8 cellular contexts compared by ENCODE assay signal in the genomic region with DNA sequence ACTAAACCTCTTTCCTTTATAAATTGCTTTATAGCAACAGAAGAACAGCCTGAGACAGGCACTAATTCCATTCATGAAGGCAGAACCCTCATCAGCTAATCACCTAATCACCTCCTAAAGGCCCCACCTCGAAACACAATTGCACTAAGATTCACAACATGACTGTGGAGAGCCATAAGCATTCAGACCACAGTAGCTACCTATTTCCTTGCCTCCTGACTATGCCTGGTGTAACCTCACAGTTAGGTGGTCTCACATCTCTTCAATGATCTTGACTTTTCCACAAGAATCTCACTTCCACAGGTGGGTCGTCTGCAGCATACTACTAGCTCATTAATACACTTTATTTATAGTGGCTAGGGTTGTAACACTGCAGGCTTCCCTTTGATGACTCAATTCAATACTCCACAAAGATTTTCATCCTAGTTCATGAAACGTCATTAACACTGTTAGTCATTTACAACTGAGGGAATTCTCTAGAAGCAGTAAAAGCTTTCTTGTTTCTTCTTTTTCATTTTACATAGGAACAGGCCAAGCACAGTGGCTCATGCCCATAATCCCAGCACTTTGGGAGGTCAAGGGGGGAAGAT. TPM values are rescaled to one million over a fixed set of nuclear protein-coding genes. Genes with fewer than 3 reads are reported as not detected.
DNase-seq lines count a peak whose midpoint lies in the region; ATAC-seq and TF ChIP-seq lines count a peak whose summit lies in the region.

No MANE protein-coding gene starts in this region.

- H3K4me3 Mint-ChIP-seq in CD8-positive, alpha-beta T cell, result no peak overlapping the region
- H3K4me3 Mint-ChIP-seq in effector memory CD8-positive, alpha-beta T cell, result peak overlapping the region; percentile 13 to 43

- CTCF ChIA-PET in CD8-positive, alpha-beta T cell (lab: Charles Lee), result interaction anchor here (1.5 to 2.0 kb wide), 2 partner anchors 104 kb away, joined by 3 to 7 read pairs; no protein-coding TSS in a partner anchor

- H3K4me3 ChIP-seq in CD8-positive, alpha-beta T cell (ENCODE audit: low read depth, low read length), result no peak overlapping the region
- H3K4me3 ChIP-seq in coronary artery, result no peak overlapping the region

- ATAC-seq in CD8-positive, alpha-beta T cell, result no peak
- ATAC-seq in GM19467 (IDR thresholded peaks at IDR 0.05; ENCODE audit: unreplicated experiment) (peak; percentile 45), HG03432 (IDR thresholded peaks at IDR 0.05; ENCODE audit: unreplicated experiment) (peak; percentile 83), SK-N-SH treated with all-trans-retinoic acid at 6 μM for 48 hours (no peak)
- ATAC-seq in effector memory CD8-positive, alpha-beta T cell (replicated peaks), result no peak

- intact Hi-C loops in CD8-positive, alpha-beta T cell (cut with DNase I, micrococcal nuclease), result loop anchor here in 1 of 2 experiments (10.0 kb wide), 1 partner anchor 275 kb away; no protein-coding TSS in a partner anchor
- intact Hi-C loops in cardiac septum (cut with DNase I), result no loop called here

- H3K27me3 ChIP-seq in CD8-positive, alpha-beta T cell (ENCODE audit: insufficient read depth, low read length), result no peaks in the 10 kb centered on the region

- peaks cover 46% of the 10 kb centered on the region for H3K36me3 Mint-ChIP-seq in CD8-positive, alpha-beta T cell
- peaks cover 44% of the 10 kb centered on the region for H3K36me3 Mint-ChIP-seq in effector memory CD8-positive, alpha-beta T cell (ENCODE audit: insufficient read depth)

- no peak for TF ChIP-seq CTCF in CD8-positive, alpha-beta T cell (IDR thresholded peaks at IDR 0.05)
- TF ChIP-seq CTCF in coronary artery (IDR thresholded peaks at IDR 0.05), result no peak

- H3K27me3 Mint-ChIP-seq in CD8-positive, alpha-beta T cell (ENCODE audit: low read depth), result no peaks in the 10 kb centered on the region
- H3K27me3 Mint-ChIP-seq in effector memory CD8-positive, alpha-beta T cell, result no peaks in the 10 kb centered on the region

- H3K36me3 ChIP-seq in CD8-positive, alpha-beta T cell (ENCODE audit: insufficient read depth, low read length), result no peaks in the 10 kb centered on the region

- H3K27ac ChIP-seq in CD8-positive, alpha-beta T cell (ENCODE audit: low read depth, low read length), result no peak overlapping the region
- H3K27ac ChIP-seq in coronary artery, result no peak overlapping the region

- H3K4me1 Mint-ChIP-seq in CD8-positive, alpha-beta T cell (ENCODE audit: low read depth), result peaks cover 76% of the 10 kb centered on the region
- H3K4me1 Mint-ChIP-seq in effector memory CD8-positive, alpha-beta T cell (ENCODE audit: low read depth in 2 of 2), result peaks cover 71 to 81% of the 10 kb centered on the region in 2 donors

- POLR2A ChIA-PET in CD8-positive, alpha-beta T cell (lab: Charles Lee), result interaction anchor here (0.9 to 1.7 kb wide), 3 partner anchors 13 to 20 kb away, joined by 3 to 6 read pairs (median 3); no protein-coding TSS in a partner anchor

- H3K4me1 ChIP-seq in CD8-positive, alpha-beta T cell (ENCODE audit: insufficient read depth, low read length), result peaks cover 15% of the 10 kb centered on the region

- H3K27ac Mint-ChIP-seq in CD8-positive, alpha-beta T cell, result peak overlapping the region; percentile 34
- peak overlapping the region; percentile 68 to 88 for H3K27ac Mint-ChIP-seq in effector memory CD8-positive, alpha-beta T cell

- H3K9me3 ChIP-seq in CD8-positive, alpha-beta T cell (ENCODE audit: low read length), result no peaks in the 10 kb centered on the region

- H3K9me3 Mint-ChIP-seq in CD8-positive, alpha-beta T cell, result no peaks in the 10 kb centered on the region
- no peaks in the 10 kb centered on the region for H3K9me3 Mint-ChIP-seq in effector memory CD8-positive, alpha-beta T cell

- DNase-seq in CD8-positive, alpha-beta T cell, result no peak
- no peak for DNase-seq in effector memory CD8-positive, alpha-beta T cell
- no peak for DNase-seq in cardiac septum (ENCODE audit: low spot score)
- no peak for DNase-seq in coronary artery (ENCODE audit: low spot score)
- DNase-seq in GF-D8 (lab: John Stamatoyannopoulos, UW), result no peak

TF ChIP-seq in SK-N-SH treated with all-trans-retinoic acid at 6 μM for 48 hours, 23 proteins besides CTCF, POLR2A, EP300 and RAD21:
- TF ChIP-seq OSR1 (CRISPR knock-in tag; IDR thresholded peaks at IDR 0.05) (no peak), TCF4 (CRISPR knock-in tag; IDR thresholded peaks at IDR 0.05; ENCODE audit: borderline replicate concordance) (no peak), ESRRG (CRISPR knock-in tag; IDR thresholded peaks at IDR 0.05) (no peak), ZNF565 (CRISPR knock-in tag; conservative IDR thresholded peaks at IDR 0.05; ENCODE audit: low read depth) (no peak), ZNF70 (CRISPR knock-in tag; IDR thresholded peaks at IDR 0.05) (no peak), RARB (CRISPR knock-in tag; IDR thresholded peaks at IDR 0.05) (no peak), ARNTL (CRISPR knock-in tag; IDR thresholded peaks at IDR 0.05; ENCODE audit: borderline replicate concordance, low read depth) (no peak), TOX (CRISPR knock-in tag; IDR thresholded peaks at IDR 0.05; ENCODE audit: borderline replicate concordance) (no peak), SNAI2 (CRISPR knock-in tag; IDR thresholded peaks at IDR 0.05) (no peak), CSDC2 (CRISPR knock-in tag; IDR thresholded peaks at IDR 0.05) (no peak), ZC3H10 (CRISPR knock-in tag; IDR thresholded peaks at IDR 0.05) (no peak), PPARA (CRISPR knock-in tag; IDR thresholded peaks at IDR 0.05; ENCODE audit: borderline replicate concordance) (no peak), ZFP30 (CRISPR knock-in tag; IDR thresholded peaks at IDR 0.05) (no peak), ISL1 (CRISPR knock-in tag; IDR thresholded peaks at IDR 0.05) (no peak), ZNF8 (CRISPR knock-in tag; IDR thresholded peaks at IDR 0.05) (no peak), GLIS3 (CRISPR knock-in tag; IDR thresholded peaks at IDR 0.05) (no peak)
- TF ChIP-seq, protein P1, sequence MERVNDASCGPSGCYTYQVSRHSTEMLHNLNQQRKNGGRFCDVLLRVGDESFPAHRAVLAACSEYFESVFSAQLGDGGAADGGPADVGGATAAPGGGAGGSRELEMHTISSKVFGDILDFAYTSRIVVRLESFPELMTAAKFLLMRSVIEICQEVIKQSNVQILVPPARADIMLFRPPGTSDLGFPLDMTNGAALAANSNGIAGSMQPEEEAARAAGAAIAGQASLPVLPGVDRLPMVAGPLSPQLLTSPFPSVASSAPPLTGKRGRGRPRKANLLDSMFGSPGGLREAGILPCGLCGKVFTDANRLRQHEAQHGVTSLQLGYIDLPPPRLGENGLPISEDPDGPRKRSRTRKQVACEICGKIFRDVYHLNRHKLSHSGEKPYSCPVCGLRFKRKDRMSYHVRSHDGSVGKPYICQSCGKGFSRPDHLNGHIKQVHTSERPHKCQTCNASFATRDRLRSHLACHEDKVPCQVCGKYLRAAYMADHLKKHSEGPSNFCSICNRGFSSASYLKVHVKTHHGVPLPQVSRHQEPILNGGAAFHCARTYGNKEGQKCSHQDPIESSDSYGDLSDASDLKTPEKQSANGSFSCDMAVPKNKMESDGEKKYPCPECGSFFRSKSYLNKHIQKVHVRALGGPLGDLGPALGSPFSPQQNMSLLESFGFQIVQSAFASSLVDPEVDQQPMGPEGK (CRISPR knock-in tag; IDR thresholded peaks at IDR 0.05; ENCODE audit: borderline replicate concordance), result no peak
- TF ChIP-seq, protein P2, sequence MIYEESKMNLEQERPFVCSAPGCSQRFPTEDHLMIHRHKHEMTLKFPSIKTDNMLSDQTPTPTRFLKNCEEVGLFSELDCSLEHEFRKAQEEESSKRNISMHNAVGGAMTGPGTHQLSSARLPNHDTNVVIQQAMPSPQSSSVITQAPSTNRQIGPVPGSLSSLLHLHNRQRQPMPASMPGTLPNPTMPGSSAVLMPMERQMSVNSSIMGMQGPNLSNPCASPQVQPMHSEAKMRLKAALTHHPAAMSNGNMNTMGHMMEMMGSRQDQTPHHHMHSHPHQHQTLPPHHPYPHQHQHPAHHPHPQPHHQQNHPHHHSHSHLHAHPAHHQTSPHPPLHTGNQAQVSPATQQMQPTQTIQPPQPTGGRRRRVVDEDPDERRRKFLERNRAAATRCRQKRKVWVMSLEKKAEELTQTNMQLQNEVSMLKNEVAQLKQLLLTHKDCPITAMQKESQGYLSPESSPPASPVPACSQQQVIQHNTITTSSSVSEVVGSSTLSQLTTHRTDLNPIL (CRISPR knock-in tag; IDR thresholded peaks at IDR 0.05; ENCODE audit: low read depth), result no peak
- TF ChIP-seq, protein P3, sequence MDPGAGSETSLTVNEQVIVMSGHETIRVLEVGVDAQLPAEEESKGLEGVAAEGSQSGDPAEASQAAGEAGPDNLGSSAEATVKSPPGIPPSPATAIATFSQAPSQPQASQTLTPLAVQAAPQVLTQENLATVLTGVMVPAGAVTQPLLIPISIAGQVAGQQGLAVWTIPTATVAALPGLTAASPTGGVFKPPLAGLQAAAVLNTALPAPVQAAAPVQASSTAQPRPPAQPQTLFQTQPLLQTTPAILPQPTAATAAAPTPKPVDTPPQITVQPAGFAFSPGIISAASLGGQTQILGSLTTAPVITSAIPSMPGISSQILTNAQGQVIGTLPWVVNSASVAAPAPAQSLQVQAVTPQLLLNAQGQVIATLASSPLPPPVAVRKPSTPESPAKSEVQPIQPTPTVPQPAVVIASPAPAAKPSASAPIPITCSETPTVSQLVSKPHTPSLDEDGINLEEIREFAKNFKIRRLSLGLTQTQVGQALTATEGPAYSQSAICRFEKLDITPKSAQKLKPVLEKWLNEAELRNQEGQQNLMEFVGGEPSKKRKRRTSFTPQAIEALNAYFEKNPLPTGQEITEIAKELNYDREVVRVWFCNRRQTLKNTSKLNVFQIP (CRISPR knock-in tag; IDR thresholded peaks at IDR 0.05; ENCODE audit: borderline replicate concordance, low read depth), result no peak
TF ChIP-seq in SK-N-SH treated with all-trans-retinoic acid at 6 μM for 48 hours: peak in this region for 0.

RNA-seq across cellular contexts. Expression of a gene that starts 27.1 kb away (rescaled TPM):
- total RNA-seq in CD8-positive, alpha-beta T cell, result 10 to 100 TPM; 69.9 to 71.5 TPM
- total RNA-seq in cardiac septum, result 63.5 TPM

Comparison
In these comparisons a context has a peak if more than half of its experiments do, and no peak if none do; other contexts are left out.
1. ATAC-seq: peak in GM19467 (single experiment) and HG03432 (single experiment); none in CD8-positive, alpha-beta T cell (single experiment), effector memory CD8-positive, alpha-beta T cell (single experiment) and SK-N-SH treated with all-trans-retinoic acid at 6 μM for 48 hours (single experiment).